Comparison of ENCODE assay signal across 8 cellular contexts in genomic region chr5:91162534-91163381, GRCh38.
DNase-seq lines count a peak whose midpoint lies in the region; ATAC-seq and FAIRE-seq lines count a peak whose summit lies in the region.

No MANE protein-coding gene starts in this region.

- no peaks in the 10 kb centered on the region for H3K36me3 ChIP-seq in adipocyte (ENCODE audit: control insufficient read depth, insufficient read depth, low read length, severe bottlenecking)

- ATAC-seq in HG03135 (IDR thresholded peaks at IDR 0.05; ENCODE audit: unreplicated experiment): peak; percentile 98

- no peak overlapping the region for H3K4me3 ChIP-seq in adipocyte (ENCODE audit: low read length)

- peak; percentile 79 for FAIRE-seq in islet of Langerhans (lab: Jason Lieb, UNC)

- H3K27me3 ChIP-seq in adipocyte (replicated peaks; ENCODE audit: control insufficient read depth, insufficient read depth, low read length): no peaks in the 10 kb centered on the region

- DNase-seq in activated gamma-delta T cell treated with Interleukin-2 at 50 U/mL for 16 hours: peak; percentile 23
- no peak for DNase-seq in activated gamma-delta T cell (lab: John Stamatoyannopoulos, UW)
- DNase-seq in SIG-M5 treated with dmso at 0.1 percent for 504 hours (lab: John Stamatoyannopoulos, UW; ENCODE audit: unreplicated experiment): peak; percentile 97
- peak; percentile 81 for DNase-seq in adipocyte (ENCODE audit: low read depth)
- DNase-seq in stimulated activated CD4-positive, alpha-beta T cell treated with anti-CD3 and anti-CD28 coated beads, Interleukin-15, amount 100 ng/mL, for 24 hours: peak; percentile 74
- DNase-seq in DMS79 treated with DMSO at 0.1 percent for 48 hours (lab: John Stamatoyannopoulos, UW): no peak

- H3K9me3 ChIP-seq in adipocyte (ENCODE audit: control insufficient read depth, low read length): no peaks in the 10 kb centered on the region

- peaks cover 13% of the 10 kb centered on the region for H3K4me1 ChIP-seq in adipocyte (ENCODE audit: control insufficient read depth, insufficient read depth, low read length)

- no peak overlapping the region for H3K9ac ChIP-seq in adipocyte (ENCODE audit: low read length)

Comparison
In these comparisons a context has a peak if more than half of its experiments do, and no peak if none do; other contexts are left out.
1. DNase-seq: peak in activated gamma-delta T cell treated with Interleukin-2 at 50 U/mL for 16 hours (single experiment), SIG-M5 treated with dmso at 0.1 percent for 504 hours (single experiment), adipocyte (single experiment) and stimulated activated CD4-positive, alpha-beta T cell treated with anti-CD3 and anti-CD28 coated beads, Interleukin-15, amount 100 ng/mL, for 24 hours (single experiment); none in activated gamma-delta T cell (single experiment) and DMS79 treated with DMSO at 0.1 percent for 48 hours (single experiment).